17 cellular contexts compared by ENCODE assay signal in the genomic region with DNA sequence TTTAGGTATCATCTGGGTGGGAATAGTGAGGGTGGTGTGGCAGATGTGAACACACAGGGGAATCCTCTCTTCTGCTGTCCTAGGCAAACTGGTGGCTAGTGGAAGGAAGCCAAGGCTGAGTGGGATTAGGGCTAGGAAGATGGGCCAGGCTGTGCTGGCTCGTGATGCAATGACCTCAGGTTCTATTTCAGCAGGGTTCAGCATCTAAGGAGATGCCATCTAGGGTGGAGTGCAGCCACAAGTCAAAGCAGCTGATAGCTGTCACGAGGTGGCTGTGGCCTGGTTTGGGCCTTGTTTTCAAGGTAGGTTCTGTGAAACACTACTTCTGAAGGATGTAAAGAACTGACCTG. TPM values are rescaled to one million over a fixed set of nuclear protein-coding genes. Genes with fewer than 3 reads are reported as not detected.
DNase-seq lines count a peak whose midpoint lies in the region; ATAC-seq and TF ChIP-seq lines count a peak whose summit lies in the region.
"Had no signal": no experiment of that assay in that cellular context is flagged by ENCODE, and none has a peak within 500 bp of the region (broad histone marks: within the 10 kb centered on the region; RNA-seq: fewer than 3 reads in every experiment).

No MANE protein-coding gene starts in this region.

- H3K23ac ChIP-seq in mesenchymal stem cell (ENCODE audit: low read length in 2 of 2): no peak overlapping the region

- TF ChIP-seq CTCF in gastrocnemius medialis (IDR thresholded peaks at IDR 0.05 in 4 of 5, conservative IDR thresholded peaks at IDR 0.05 in 1 of 5) (no peak), progenitor cell of endocrine pancreas (IDR thresholded peaks at IDR 0.05; ENCODE audit: unreplicated experiment) (no peak)

- H3K79me1 ChIP-seq in mesenchymal stem cell (replicated peaks; ENCODE audit: low read length, poor library complexity, severe bottlenecking): no peaks in the 10 kb centered on the region

- H3K18ac ChIP-seq in mesenchymal stem cell (ENCODE audit: low read depth in 1 of 2, low read length in 2 of 2): peak overlapping the region; percentile 13 to 45

- no peak overlapping the region for H3K9ac ChIP-seq in mesenchymal stem cell (ENCODE audit: low read length)
- H3K9ac ChIP-seq: BLaER1 treated with 17β-estradiol and CSF1 and Interleukin-3, amounts not matched to agents 10 nM and 100 nM had no signal

- intact Hi-C loops in gastrocnemius medialis (cut with DNase I; ENCODE audit: low total_unique reads) (loop anchor here (1.0 to 5.0 kb wide), 4 partner anchors 198 to 877 kb away; a partner anchor contains a TSS), left colon (cut with DNase I, micrococcal nuclease) (no loop called here)

- H3K4me1 ChIP-seq in mesenchymal stem cell (ENCODE audit: control insufficient read depth, insufficient read depth, low read depth, low read length): no peaks in the 10 kb centered on the region
- H3K4me1 ChIP-seq in gastrocnemius medialis: peaks cover 56% of the 10 kb centered on the region in 2 donors

- no peaks in the 10 kb centered on the region for H3K27me3 ChIP-seq in MG63
- H3K27me3 ChIP-seq in mesenchymal stem cell (ENCODE audit: control insufficient read depth in 1 of 2, insufficient read depth in 1 of 2, low read length in 2 of 2): no peaks in the 10 kb centered on the region
- no peaks in the 10 kb centered on the region for H3K27me3 ChIP-seq in gastrocnemius medialis
- H3K27me3 ChIP-seq: BLaER1 treated with 17β-estradiol and CSF1 and Interleukin-3, amounts not matched to agents 10 nM and 100 nM had no signal

- H2BK15ac ChIP-seq in mesenchymal stem cell (ENCODE audit: low read depth, poor library complexity, severe bottlenecking): no peak overlapping the region

- H4K91ac ChIP-seq in mesenchymal stem cell (ENCODE audit: low read length): peak overlapping the region; percentile 3

- H2BK12ac ChIP-seq in mesenchymal stem cell (ENCODE audit: low read length in 2 of 2): peak overlapping the region in 1 of 2 experiments; percentile 8

- H4K8ac ChIP-seq in mesenchymal stem cell (ENCODE audit: low read length): peak overlapping the region; percentile 19

- no peak overlapping the region for H2AK5ac ChIP-seq in mesenchymal stem cell (ENCODE audit: low read length, severe bottlenecking)

- no peaks in the 10 kb centered on the region for H3K27me3 Mint-ChIP-seq in progenitor cell of endocrine pancreas
- H3K27me3 Mint-ChIP-seq: CD4-positive, CD25-positive, alpha-beta regulatory T cell had no signal

- H3K36me3 ChIP-seq in MG63 (no peaks in the 10 kb centered on the region; the same call in none of the 2 replicates), mesenchymal stem cell (ENCODE audit: control insufficient read depth in 1 of 2, insufficient read depth in 2 of 2, low read depth in 1 of 2, low read length in 2 of 2) (no peaks in the 10 kb centered on the region), gastrocnemius medialis (no peaks in the 10 kb centered on the region)

- H3K4me1 Mint-ChIP-seq in progenitor cell of endocrine pancreas (ENCODE audit: low read depth): no peaks in the 10 kb centered on the region

- ATAC-seq in gastrocnemius medialis (peak; percentile 66 to 68), left colon (no peak)
- ATAC-seq: GM12878 had no signal

- 65% methylated on average over 2 of the region's 2 CpGs for WGBS in mesenchymal stem cell

- no peaks in the 10 kb centered on the region for H3K36me3 Mint-ChIP-seq in progenitor cell of endocrine pancreas (ENCODE audit: insufficient read depth)

- H2AFZ ChIP-seq in mesenchymal stem cell (ENCODE audit: low read depth, low read length): no peak overlapping the region
- H2AFZ ChIP-seq: GM23338 had no signal

- H2BK120ac ChIP-seq in mesenchymal stem cell (ENCODE audit: low read depth, low read length): no peak overlapping the region

- H3K4me3 ChIP-seq in MG63: no peak overlapping the region
- no peak overlapping the region for H3K4me3 ChIP-seq in mesenchymal stem cell (ENCODE audit: insufficient read depth in 1 of 2, low read depth in 1 of 2, low read length in 2 of 2)
- no peak overlapping the region for H3K4me3 ChIP-seq in gastrocnemius medialis
- H3K4me3 ChIP-seq: BLaER1 treated with 17β-estradiol and CSF1 and Interleukin-3, amounts not matched to agents 10 nM and 100 nM; GM12878; GM23338 had no signal

- H3K9me3 Mint-ChIP-seq in progenitor cell of endocrine pancreas (ENCODE audit: low read depth): no peaks in the 10 kb centered on the region
- H3K9me3 Mint-ChIP-seq: CD4-positive, CD25-positive, alpha-beta regulatory T cell; GM23338; H9 had no signal

- H3K4ac ChIP-seq in mesenchymal stem cell (ENCODE audit: low read depth in 1 of 2, low read length in 2 of 2): no peak overlapping the region

- H2BK5ac ChIP-seq in mesenchymal stem cell (ENCODE audit: low read depth, low read length, poor library complexity, severe bottlenecking): no peak overlapping the region

- peak; percentile 32 to 40 for TF ChIP-seq POLR2A in gastrocnemius medialis (IDR thresholded peaks at IDR 0.05)

- H3K27ac ChIP-seq in mesenchymal stem cell (ENCODE audit: low read length, poor library complexity, severe bottlenecking) (no peak overlapping the region), gastrocnemius medialis (peak overlapping the region; percentile 95 to 98 (median 96))
- H3K27ac ChIP-seq: BLaER1 treated with 17β-estradiol and CSF1 and Interleukin-3, amounts not matched to agents 10 nM and 100 nM had no signal

- H3K14ac ChIP-seq in mesenchymal stem cell (ENCODE audit: low read length in 2 of 2): peak overlapping the region in 1 of 2 experiments; percentile 44

- H3K27ac Mint-ChIP-seq in progenitor cell of endocrine pancreas: no peak overlapping the region
- H3K27ac Mint-ChIP-seq: GM23338, H9 had no signal

- in situ Hi-C loops in gastrocnemius medialis (cut with MboI; ENCODE audit: low sequenced_read_pairs in 4 of 4): loop anchor here (5.0 to 10.0 kb wide), 2 partner anchors 195 to 197 kb away; no protein-coding TSS in a partner anchor

- peak; percentile 48 for DNase-seq in HCEC 1CT
- peak; percentile 74 for DNase-seq in MG63
- DNase-seq in mesenchymal stem cell: peak; percentile 58
- peak; percentile 83 to 91 for DNase-seq in gastrocnemius medialis
- no peak for DNase-seq in retina
- no peak for DNase-seq in left colon
- no peak for DNase-seq in 8988T
- no peak for DNase-seq in progenitor cell of endocrine pancreas (ENCODE audit: low spot score, unreplicated experiment)
- DNase-seq: Calu3; CD4-positive, CD25-positive, alpha-beta regulatory T cell; H9 had no signal

- no peak overlapping the region for H3K4me2 ChIP-seq in mesenchymal stem cell (ENCODE audit: low read length, poor library complexity, severe bottlenecking)
- H3K4me2 ChIP-seq: GM23338 had no signal

- H3K9me3 ChIP-seq in MG63 (no peaks in the 10 kb centered on the region), mesenchymal stem cell (ENCODE audit: control insufficient read depth, low read length) (no peaks in the 10 kb centered on the region), gastrocnemius medialis (no peaks in the 10 kb centered on the region)
- H3K9me3 ChIP-seq: BLaER1 treated with 17β-estradiol and CSF1 and Interleukin-3, amounts not matched to agents 10 nM and 100 nM had no signal

- H3K4me3 Mint-ChIP-seq in progenitor cell of endocrine pancreas (ENCODE audit: low read depth): no peak overlapping the region
- H3K4me3 Mint-ChIP-seq: CD4-positive, CD25-positive, alpha-beta regulatory T cell; GM23338; H9 had no signal

RNA-seq across cellular contexts. Expression of a gene that starts 21.6 kb away (rescaled TPM):
- not detected in 2 replicates for total RNA-seq in MG63 (2014; rRNA removed; shearing (Covaris generic); ENCODE audit: low replicate concordance)
- polyA plus RNA-seq in mesenchymal stem cell (2013, experiment 1 of 2): 0.01 TPM
- polyA plus RNA-seq in mesenchymal stem cell (2013, experiment 2 of 2): 0.01 TPM
- total RNA-seq in gastrocnemius medialis (under 1 TPM; 0.10 to 0.20 (median 0.12) TPM), left colon (1 to 10 TPM; 1.7 TPM), progenitor cell of endocrine pancreas (0.10 TPM in 1 of 2 replicates, not detected in the other)
- total RNA-seq: A673, Calu3, Daoy, G401 had no signal

RNA-seq across cellular contexts. Expression of a gene that starts 41.3 kb away (rescaled TPM):
- total RNA-seq in MG63 (2014; rRNA removed; shearing (Covaris generic); ENCODE audit: low replicate concordance): 231 and 270 TPM in 2 replicates
- polyA plus RNA-seq in mesenchymal stem cell (2013, experiment 1 of 2): 64.8 TPM
- 66.7 TPM for polyA plus RNA-seq in mesenchymal stem cell (2013, experiment 2 of 2)
- total RNA-seq in gastrocnemius medialis: 10 to 100 TPM in 1 of 4 donors, 1 to 10 TPM in 3; 3.8 to 11.0 (median 8.8) TPM
- total RNA-seq in left colon: 10 to 100 TPM; 34.8 to 45.8 TPM
- total RNA-seq in progenitor cell of endocrine pancreas: 53.9 and 61.9 TPM in 2 replicates

Comparison
In these comparisons a context has a peak if more than half of its experiments do, and no peak if none do; other contexts are left out.
1. DNase-seq: peak in HCEC 1CT (single experiment), MG63 (single experiment), mesenchymal stem cell (single experiment) and gastrocnemius medialis (2 of 2); none in retina (single experiment), left colon (0 of 2), 8988T (single experiment) and progenitor cell of endocrine pancreas (single experiment).